Comparison of ENCODE assay signal across 15 cellular contexts in genomic region chr12:84313326-84313675, GRCh38.
DNase-seq lines count a peak whose midpoint lies in the region; ATAC-seq and TF ChIP-seq lines count a peak whose summit lies in the region.
"Had no signal": no experiment of that assay in that cellular context is flagged by ENCODE, and none has a peak within 500 bp of the region (broad histone marks: within the 10 kb centered on the region; RNA-seq: fewer than 3 reads in every experiment).

No MANE protein-coding gene starts in this region.

- no peaks in the 10 kb centered on the region for H3K79me2 ChIP-seq in smooth muscle cell (ENCODE audit: low read depth)

- no peak overlapping the region for H3K4me3 ChIP-seq in smooth muscle cell
- H3K4me3 ChIP-seq in aorta (ENCODE audit: low read length in 2 of 2), result no peak overlapping the region

- H4K20me1 ChIP-seq in smooth muscle cell (ENCODE audit: low read depth), result no peaks in the 10 kb centered on the region

- H3K9me3 ChIP-seq in smooth muscle cell (replicated peaks; ENCODE audit: low read depth), result no peaks in the 10 kb centered on the region
- no peaks in the 10 kb centered on the region for H3K9me3 ChIP-seq in aorta (ENCODE audit: control insufficient read depth, low read length)

- H3K27me3 ChIP-seq in smooth muscle cell (ENCODE audit: low read depth) (no peaks in the 10 kb centered on the region), aorta (ENCODE audit: control insufficient read depth in 1 of 2, insufficient read depth in 2 of 2, low read length in 1 of 2) (no peaks in the 10 kb centered on the region)

- peak overlapping the region; percentile 41 for H3K9ac ChIP-seq in smooth muscle cell (ENCODE audit: low read depth)

- no peaks in the 10 kb centered on the region for H3F3A ChIP-seq in smooth muscle cell (ENCODE audit: low read depth)

- intact Hi-C loops in aorta (cut with DNase I), result no loop called here

- peak; percentile 58 for DNase-seq in H4 (ENCODE audit: low spot score)
- DNase-seq in NCI-H146 (lab: John Stamatoyannopoulos, UW), result peak; percentile 54
- peak; percentile 88 for DNase-seq in NCI-H748 treated with DMSO at 0.1 percent for 48 hours (lab: John Stamatoyannopoulos, UW)
- no peak for DNase-seq in smooth muscle cell (lab: John Stamatoyannopoulos, UW; ENCODE audit: unreplicated experiment)
- no peak for DNase-seq in aorta
- no peak for DNase-seq in stimulated activated CD4-positive, alpha-beta T cell treated with anti-CD3 and anti-CD28 coated beads, Interleukin-2, amount 100 ng/mL, for 48 hours
- DNase-seq: C1 segment of cervical spinal cord; Calu3; CD4-positive, alpha-beta memory T cell; DMS53; DMS79 treated with DMSO at 0.1 percent for 48 hours; GF-D8; GOT3; H7; HCEC 1CT had no signal

- no peak for TF ChIP-seq CTCF in smooth muscle cell (IDR thresholded peaks at IDR 0.05; ENCODE audit: borderline replicate concordance, insufficient read depth, poor library complexity, severe bottlenecking)

- ATAC-seq in aorta (ENCODE audit: low FRiP score), result no peak

- H3K36me3 ChIP-seq in smooth muscle cell (ENCODE audit: low read depth) (no peaks in the 10 kb centered on the region), aorta (ENCODE audit: control insufficient read depth in 1 of 2, insufficient read depth in 2 of 2, low read length in 1 of 2) (no peaks in the 10 kb centered on the region)

- peak overlapping the region; percentile 20 for H2AFZ ChIP-seq in smooth muscle cell (ENCODE audit: low read depth)

- peaks cover 4% of the 10 kb centered on the region for H3K4me1 ChIP-seq in smooth muscle cell (ENCODE audit: low read depth)
- H3K4me1 ChIP-seq in aorta (ENCODE audit: control insufficient read depth in 1 of 2, insufficient read depth in 2 of 2, low read length in 2 of 2), result no peaks in the 10 kb centered on the region

- no peak overlapping the region for H3K4me2 ChIP-seq in smooth muscle cell

- H3K27ac ChIP-seq in smooth muscle cell (ENCODE audit: low read depth), result peak overlapping the region; percentile 91
- no peak overlapping the region for H3K27ac ChIP-seq in aorta (ENCODE audit: low read depth in 1 of 2, low read length in 2 of 2)

Comparison
In these comparisons a context has a peak if more than half of its experiments do, and no peak if none do; other contexts are left out.
1. DNase-seq: peak in H4 (single experiment), NCI-H146 (single experiment) and NCI-H748 treated with DMSO at 0.1 percent for 48 hours (single experiment); none in smooth muscle cell (single experiment), aorta (0 of 2) and stimulated activated CD4-positive, alpha-beta T cell treated with anti-CD3 and anti-CD28 coated beads, Interleukin-2, amount 100 ng/mL, for 48 hours (0 of 2).